14 cellular contexts compared by ENCODE assay signal in genomic region chr1:206713070-206713469, GRCh38. TPM values are rescaled to one million over a fixed set of nuclear protein-coding genes. Genes with fewer than 3 reads are reported as not detected.
DNase-seq lines count a peak whose midpoint lies in the region; ATAC-seq and TF ChIP-seq lines count a peak whose summit lies in the region.
"Had no signal": no experiment of that assay in that cellular context is flagged by ENCODE, and none has a peak within 500 bp of the region (broad histone marks: within the 10 kb centered on the region; RNA-seq: fewer than 3 reads in every experiment).

No MANE protein-coding gene starts in this region.

- ATAC-seq in left ventricle myocardium superior (no peak), naive B cell (ENCODE audit: low read depth in 2 of 2) (no peak)
- peak; percentile 68 for ATAC-seq in activated CD8-positive, alpha-beta T cell treated with anti-CD3 and anti-CD28 coated beads for 36 hours

- no peak overlapping the region for H3K4me3 ChIP-seq in right atrium auricular region
- H3K4me3 ChIP-seq: lower lobe of right lung, upper lobe of left lung had no signal

- no peaks in the 10 kb centered on the region for H3K36me3 Mint-ChIP-seq in activated CD8-positive, alpha-beta T cell treated with anti-CD3 and anti-CD28 coated beads for 36 hours (ENCODE audit: low read depth)
- H3K36me3 Mint-ChIP-seq in naive B cell: no peaks in the 10 kb centered on the region

- no peaks in the 10 kb centered on the region for H3K27me3 ChIP-seq in right atrium auricular region
- H3K27me3 ChIP-seq: upper lobe of left lung had no signal

- CTCF ChIA-PET in activated CD8-positive, alpha-beta T cell treated with anti-CD3 and anti-CD28 coated beads for 36 hours (lab: Charles Lee): interaction anchor here (0.6 to 10.4 kb wide), 7 partner anchors 13 to 198 kb away, joined by 3 to 109 read pairs (median 7); no protein-coding TSS in a partner anchor

- DNase-seq in right atrium auricular region (ENCODE audit: low spot score): no peak
- DNase-seq in left ventricle myocardium superior: no peak
- peak; percentile 59 for DNase-seq in activated CD8-positive, alpha-beta T cell treated with anti-CD3 and anti-CD28 coated beads for 36 hours
- DNase-seq in naive B cell: no peak
- no peak for DNase-seq in SK-N-DZ (ENCODE audit: low spot score)
- no peak for DNase-seq in DMS153 (lab: John Stamatoyannopoulos, UW)
- DNase-seq in GM13977 (ENCODE audit: low spot score): no peak
- DNase-seq in NCI-H524 (lab: John Stamatoyannopoulos, UW): no peak
- DNase-seq: COR-L47, lower lobe of right lung, NCI-H1694, retina, upper lobe of left lung had no signal

- no peaks in the 10 kb centered on the region for H3K9me3 Mint-ChIP-seq in activated CD8-positive, alpha-beta T cell treated with anti-CD3 and anti-CD28 coated beads for 36 hours
- no peaks in the 10 kb centered on the region for H3K9me3 Mint-ChIP-seq in naive B cell

- in situ Hi-C loops in GM13977 (cut with MboI; ENCODE audit: low pct_unique_long_range_greater_than_20kb, low sequenced_read_pairs, unreplicated experiment): no loop called here

- intact Hi-C loops in left ventricle myocardium superior (cut with micrococcal nuclease): no loop called here
- intact Hi-C loops in activated CD8-positive, alpha-beta T cell treated with anti-CD3 and anti-CD28 coated beads for 36 hours (cut with micrococcal nuclease): no loop called here

- TF ChIP-seq CTCF in right atrium auricular region (IDR thresholded peaks at IDR 0.05) (no peak), GM13977 (IDR thresholded peaks at IDR 0.05; ENCODE audit: extremely low read depth, insufficient read depth, missing control alignments) (no peak)
- no peak for TF ChIP-seq CTCF in activated CD8-positive, alpha-beta T cell treated with anti-CD3 and anti-CD28 coated beads for 36 hours (IDR thresholded peaks at IDR 0.05)

- H3K4me1 Mint-ChIP-seq in activated CD8-positive, alpha-beta T cell treated with anti-CD3 and anti-CD28 coated beads for 36 hours (ENCODE audit: low read depth): peaks cover 81% of the 10 kb centered on the region
- peaks cover 78 to 98% (median 91%) of the 10 kb centered on the region in 3 donors for H3K4me1 Mint-ChIP-seq in naive B cell

- no peaks in the 10 kb centered on the region for H3K27me3 Mint-ChIP-seq in activated CD8-positive, alpha-beta T cell treated with anti-CD3 and anti-CD28 coated beads for 36 hours
- H3K27me3 Mint-ChIP-seq in naive B cell: no peaks in the 10 kb centered on the region

- H3K36me3 ChIP-seq in right atrium auricular region: no peaks in the 10 kb centered on the region
- H3K36me3 ChIP-seq: lower lobe of right lung, upper lobe of left lung had no signal

- peaks cover 0 to 94% of the 10 kb centered on the region in 2 donors for H3K4me1 ChIP-seq in right atrium auricular region

- H3K4me3 Mint-ChIP-seq in activated CD8-positive, alpha-beta T cell treated with anti-CD3 and anti-CD28 coated beads for 36 hours: no peak overlapping the region
- peak overlapping the region in 1 of 8 donors; percentile 6 for H3K4me3 Mint-ChIP-seq in naive B cell

- no peaks in the 10 kb centered on the region for H3K9me3 ChIP-seq in right atrium auricular region
- H3K9me3 ChIP-seq: lower lobe of right lung, upper lobe of left lung had no signal

- peak overlapping the region; percentile 58 to 75 for H3K27ac ChIP-seq in right atrium auricular region
- H3K27ac ChIP-seq: lower lobe of right lung had no signal

- POLR2A ChIA-PET in activated CD8-positive, alpha-beta T cell treated with anti-CD3 and anti-CD28 coated beads for 36 hours (lab: Charles Lee): interaction anchor here (0.6 to 1.4 kb wide), 3 partner anchors 10 to 174 kb away, joined by 3 to 4 read pairs (median 3); no protein-coding TSS in a partner anchor

- peak overlapping the region; percentile 40 for H3K27ac Mint-ChIP-seq in activated CD8-positive, alpha-beta T cell treated with anti-CD3 and anti-CD28 coated beads for 36 hours
- H3K27ac Mint-ChIP-seq in naive B cell: peak overlapping the region in 4 of 6 donors; percentile 36 to 75 (median 62)

RNA-seq across cellular contexts. Expression of gene MAPKAPK2, which starts 28.4 kb away (rescaled TPM):
- 100 to 1,000 TPM; 136 to 158 TPM for total RNA-seq in right atrium auricular region
- total RNA-seq in left ventricle myocardium superior: 228 TPM
- 10 to 100 TPM; 50.4 to 51.4 TPM for total RNA-seq in activated CD8-positive, alpha-beta T cell treated with anti-CD3 and anti-CD28 coated beads for 36 hours
- polyA plus RNA-seq in naive B cell (ENCODE audit: low read depth in 6 of 6): 1 to 10 TPM; 1.7 to 3.6 (median 2.8) TPM
- polyA plus RNA-seq in SK-N-DZ (2014; cell fraction: cytosol; rRNA removed): 6.2 and 9.1 TPM in 2 replicates
- 10.9 and 15.0 TPM in 2 replicates for polyA plus RNA-seq in SK-N-DZ (2014; cell fraction: nucleus; rRNA removed)

RNA-seq across cellular contexts. Expression of gene IL19, which starts 57.5 kb away (rescaled TPM):
- total RNA-seq in right atrium auricular region (not detected), left ventricle myocardium superior (not detected)
- not detected for total RNA-seq in activated CD8-positive, alpha-beta T cell treated with anti-CD3 and anti-CD28 coated beads for 36 hours
- not detected for polyA plus RNA-seq in naive B cell (ENCODE audit: low read depth in 6 of 6)
- not detected in 2 replicates for polyA plus RNA-seq in SK-N-DZ (2014; cell fraction: cytosol; rRNA removed)
- not detected in 2 replicates for polyA plus RNA-seq in SK-N-DZ (2014; cell fraction: nucleus; rRNA removed)
- total RNA-seq: lower lobe of right lung, OCI-LY7, upper lobe of left lung had no signal

RNA-seq across cellular contexts. Expression of gene IL10, which starts 59.2 kb away (rescaled TPM):
- total RNA-seq in right atrium auricular region (1 to 10 TPM in 1 of 2 donors, under 1 TPM in 1; 0.93 to 3.1 TPM), left ventricle myocardium superior (0.37 TPM)
- under 1 TPM in 1 of 2 experiments, not detected in 1; 0.32 TPM for total RNA-seq in activated CD8-positive, alpha-beta T cell treated with anti-CD3 and anti-CD28 coated beads for 36 hours
- polyA plus RNA-seq in naive B cell (ENCODE audit: low read depth in 6 of 6): under 1 TPM in 2 of 6 donors, not detected in 4; 0.17 to 0.31 TPM
- not detected in 2 replicates for polyA plus RNA-seq in SK-N-DZ (2014; cell fraction: cytosol; rRNA removed)
- polyA plus RNA-seq in SK-N-DZ (2014; cell fraction: nucleus; rRNA removed): not detected in 2 replicates
- total RNA-seq: OCI-LY7 had no signal
